In the genomic region with DNA sequence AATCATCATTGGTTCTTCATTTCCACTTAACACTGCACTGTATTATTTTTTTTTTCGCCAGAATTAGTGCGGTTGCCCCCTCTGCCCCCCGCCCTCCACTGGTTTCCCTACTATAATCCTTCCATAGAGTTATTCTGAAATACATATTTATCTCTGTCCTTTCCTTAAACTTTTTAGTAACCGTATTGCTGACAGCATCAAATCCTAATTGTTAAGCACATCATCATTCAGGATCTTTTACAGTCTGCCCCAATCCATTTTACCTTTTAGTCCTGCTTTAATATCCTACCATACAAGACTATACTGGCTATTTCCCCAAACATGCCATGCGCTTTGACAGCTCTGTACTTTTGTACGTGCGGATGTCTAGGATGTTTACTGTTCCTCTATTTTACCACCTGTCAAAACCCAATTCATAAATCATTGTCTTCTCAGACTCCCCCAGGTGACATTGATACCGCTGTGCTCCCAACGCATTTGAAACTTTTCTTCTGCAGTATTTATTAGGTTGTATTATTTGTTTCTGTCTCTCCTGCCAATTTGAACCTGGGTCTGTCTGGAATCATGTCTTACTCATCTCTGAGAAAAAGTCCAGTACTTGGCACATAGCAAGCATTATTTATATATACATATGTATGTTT, we compare ENCODE assay signal across 8 cellular contexts. TPM values are rescaled to one million over a fixed set of nuclear protein-coding genes. Genes with fewer than 3 reads are reported as not detected.
DNase-seq lines count a peak whose midpoint lies in the region; ATAC-seq and TF ChIP-seq lines count a peak whose summit lies in the region.

No MANE protein-coding gene starts in this region.

- peaks cover 42 to 61% of the 10 kb centered on the region in 2 donors for H3K4me1 ChIP-seq in thoracic aorta (ENCODE audit: control insufficient read depth in 1 of 2, low read depth in 2 of 2)

- H3K27me3 Mint-ChIP-seq in Calu3 (ENCODE audit: unreplicated experiment) = no peaks in the 10 kb centered on the region
- no peaks in the 10 kb centered on the region for H3K27me3 Mint-ChIP-seq in activated naive CD8-positive, alpha-beta T cell treated with anti-CD3 and anti-CD28 coated beads, Interleukin-2, amount 50 U/mL, for 24 hours

- ATAC-seq in activated naive CD8-positive, alpha-beta T cell treated with anti-CD3 and anti-CD28 coated beads, Interleukin-2, amount 50 U/mL, for 24 hours = no peak
- ATAC-seq in thoracic aorta (ENCODE audit: insufficient number of reproducible peaks, low FRiP score, low read depth) = no peak

- H3K27ac Mint-ChIP-seq in Calu3 (ENCODE audit: unreplicated experiment) = peak overlapping the region; percentile 95
- peak overlapping the region; percentile 98 for H3K27ac Mint-ChIP-seq in activated naive CD8-positive, alpha-beta T cell treated with anti-CD3 and anti-CD28 coated beads, Interleukin-2, amount 50 U/mL, for 24 hours

- intact Hi-C loops in Calu3 (cut with micrococcal nuclease; ENCODE audit: unreplicated experiment) = loop anchor here (5.0 kb wide), 1 partner anchor 73 kb away; a partner anchor contains a TSS

- no peaks in the 10 kb centered on the region for H3K9me3 Mint-ChIP-seq in Calu3 (ENCODE audit: low read depth, unreplicated experiment)
- H3K9me3 Mint-ChIP-seq in activated naive CD8-positive, alpha-beta T cell treated with anti-CD3 and anti-CD28 coated beads, Interleukin-2, amount 50 U/mL, for 24 hours = no peaks in the 10 kb centered on the region

- no peak for TF ChIP-seq CTCF in Calu3 (IDR thresholded peaks at IDR 0.05; ENCODE audit: unreplicated experiment)
- TF ChIP-seq CTCF in kidney epithelial cell (IDR thresholded peaks at IDR 0.05; ENCODE audit: insufficient read depth, low read length, poor library complexity, severe bottlenecking) = no peak
- no peak for TF ChIP-seq CTCF in thoracic aorta (IDR thresholded peaks at IDR 0.05)

- CTCF ChIA-PET in Calu3 (lab: Charles Lee) = no interaction called here

- DNase-seq in Calu3 (no peak), HuH-7.5 (ENCODE audit: low spot score) (peak; percentile 8), kidney epithelial cell (ENCODE audit: low read depth) (no peak), thoracic aorta (ENCODE audit: low spot score) (no peak), SKM-1 (lab: John Stamatoyannopoulos, UW; ENCODE audit: unreplicated experiment) (no peak), T-helper 9 cell (no peak)
- DNase-seq in activated naive CD8-positive, alpha-beta T cell treated with anti-CD3 and anti-CD28 coated beads, Interleukin-2, amount 50 U/mL, for 24 hours = no peak
- DNase-seq in activated CD8-positive, alpha-beta memory T cell treated with anti-CD3 and anti-CD28 coated beads, Interleukin-2, amount 50 U/mL, for 48 hours = no peak

- no peaks in the 10 kb centered on the region for H3K9me3 ChIP-seq in thoracic aorta

- TSS peak; percentile 52 for BruUV-seq in Calu3 (replicated peaks; lab: Mats Ljungman, UMichigan)

- H3K4me3 Mint-ChIP-seq in Calu3 (ENCODE audit: low read depth, unreplicated experiment) = peak overlapping the region; percentile 94
- H3K4me3 Mint-ChIP-seq in activated naive CD8-positive, alpha-beta T cell treated with anti-CD3 and anti-CD28 coated beads, Interleukin-2, amount 50 U/mL, for 24 hours = peak overlapping the region; percentile 94

- H3K27me3 ChIP-seq in kidney epithelial cell (ENCODE audit: control insufficient read depth, insufficient read depth, low read length) (no peaks in the 10 kb centered on the region), thoracic aorta (replicated peaks; ENCODE audit: insufficient read depth) (no peaks in the 10 kb centered on the region)

- H3K36me3 ChIP-seq in kidney epithelial cell (ENCODE audit: control insufficient read depth, insufficient read depth, low read length) (no peaks in the 10 kb centered on the region), thoracic aorta (no peaks in the 10 kb centered on the region)

- peaks cover 21% of the 10 kb centered on the region for H3K4me1 Mint-ChIP-seq in Calu3 (ENCODE audit: low read depth, unreplicated experiment)
- peaks cover 65% of the 10 kb centered on the region for H3K4me1 Mint-ChIP-seq in activated naive CD8-positive, alpha-beta T cell treated with anti-CD3 and anti-CD28 coated beads, Interleukin-2, amount 50 U/mL, for 24 hours

- peak overlapping the region; percentile 95 to 96 for H3K27ac ChIP-seq in thoracic aorta

- H3K4me3 ChIP-seq in kidney epithelial cell (ENCODE audit: low read depth, low read length) (peak overlapping the region; percentile 94), thoracic aorta (peak overlapping the region; percentile 77)

- peaks cover 32% of the 10 kb centered on the region for H3K36me3 Mint-ChIP-seq in Calu3 (ENCODE audit: insufficient read depth, unreplicated experiment)
- H3K36me3 Mint-ChIP-seq in activated naive CD8-positive, alpha-beta T cell treated with anti-CD3 and anti-CD28 coated beads, Interleukin-2, amount 50 U/mL, for 24 hours (ENCODE audit: low read depth) = peaks cover 11% of the 10 kb centered on the region

RNA-seq across cellular contexts. Expression of a gene that starts 1.0 kb away (rescaled TPM):
- total RNA-seq in Calu3 (2022) (33.7 and 37.5 TPM in 2 replicates), kidney epithelial cell (27.6 and 38.7 TPM in 2 replicates), thoracic aorta (100 to 1,000 TPM in 1 of 2 donors, 10 to 100 TPM in 1; 79.6 to 123 TPM)

RNA-seq across cellular contexts. Expression of a gene that starts 1.5 kb away (rescaled TPM):
- total RNA-seq in Calu3 (2022) = 35.0 and 36.3 TPM in 2 replicates
- 26.2 and 27.3 TPM in 2 replicates for total RNA-seq in kidney epithelial cell
- total RNA-seq in thoracic aorta = 10 to 100 TPM in 1 of 2 donors, 1 to 10 TPM in 1; 5.7 to 15.0 TPM
